Comparison of ENCODE assay signal across 16 cellular contexts in the genomic region with DNA sequence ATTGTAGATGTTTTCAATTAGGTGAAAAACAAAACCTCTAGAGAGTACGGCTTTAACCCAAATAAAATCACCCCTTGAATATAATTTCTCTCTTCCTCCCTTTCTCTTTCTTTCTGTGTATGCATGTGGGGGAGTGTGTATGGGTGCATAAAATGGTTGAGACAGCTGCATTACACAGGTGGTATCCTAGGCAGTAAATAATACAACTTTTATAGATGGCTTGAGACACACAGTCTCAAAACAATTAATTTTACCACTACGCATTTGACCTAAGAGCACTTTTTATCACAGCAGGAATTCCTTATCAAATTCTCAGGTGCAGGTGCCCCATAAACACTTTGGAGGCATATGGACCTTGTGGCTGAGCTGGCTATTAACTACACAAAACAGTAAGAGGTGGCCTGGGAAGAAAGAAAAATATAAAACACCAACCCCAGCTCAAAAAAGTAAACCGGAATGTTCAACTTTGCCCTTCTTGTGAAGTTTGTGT.
A peak's percentile ranks its signal among the peaks of the same experiment; 100 is the strongest.
DNase-seq lines count a peak whose midpoint lies in the region; TF ChIP-seq lines count a peak whose summit lies in the region.
"Had no signal": no experiment of that assay in that cellular context is flagged by ENCODE, and none has a peak within 500 bp of the region (broad histone marks: within the 10 kb centered on the region; RNA-seq: fewer than 3 reads in every experiment).

No MANE protein-coding gene starts in this region.

- H3K27me3 ChIP-seq in stomach = no peaks in the 10 kb centered on the region
- H3K27me3 ChIP-seq: BLaER1 treated with 17β-estradiol and CSF1 and Interleukin-3, amounts not matched to agents 10 nM and 100 nM had no signal

- intact Hi-C loops in stomach (cut with DNase I; ENCODE audit: low total_unique reads) = no loop called here

- H3K27me3 Mint-ChIP-seq in nephron progenitor cell (ENCODE audit: low read depth, poor library complexity) = peaks cover 12% of the 10 kb centered on the region

- no peaks in the 10 kb centered on the region for H3K36me3 Mint-ChIP-seq in nephron progenitor cell (ENCODE audit: low read depth)

- no peak for TF ChIP-seq CTCF in nephron progenitor cell (IDR thresholded peaks at IDR 0.05)
- no peak for TF ChIP-seq CTCF in stomach (IDR thresholded peaks at IDR 0.05)

- no peak overlapping the region for H3K27ac ChIP-seq in stomach
- H3K27ac ChIP-seq: 22Rv1; BLaER1 treated with 17β-estradiol and CSF1 and Interleukin-3, amounts not matched to agents 10 nM and 100 nM had no signal

- peak overlapping the region; percentile 89 for H3K27ac Mint-ChIP-seq in nephron progenitor cell

- no peaks in the 10 kb centered on the region for H3K36me3 ChIP-seq in stomach
- H3K36me3 ChIP-seq: BLaER1 treated with 17β-estradiol and CSF1 and Interleukin-3, amounts not matched to agents 10 nM and 100 nM had no signal

- H3K9me3 ChIP-seq in stomach = no peaks in the 10 kb centered on the region
- H3K9me3 ChIP-seq: BLaER1 treated with 17β-estradiol and CSF1 and Interleukin-3, amounts not matched to agents 10 nM and 100 nM had no signal

- DNase-seq in NCI-H1092 treated with DMSO at 0.1 percent for 48 hours (lab: John Stamatoyannopoulos, UW) (peak; percentile 12), NCI-H1092 (lab: John Stamatoyannopoulos, UW) (no peak), NCI-H1417 treated with DMSO at 0.1 percent for 48 hours (lab: John Stamatoyannopoulos, UW) (peak; percentile 20), NCI-H69 (lab: John Stamatoyannopoulos, UW) (peak; percentile 44), nephron progenitor cell (no peak), stomach (no peak), DMS153 treated with DMSO at 0.1 percent for 48 hours (lab: John Stamatoyannopoulos, UW; ENCODE audit: unreplicated experiment) (no peak), MV-4-11 (lab: John Stamatoyannopoulos, UW) (no peak)
- DNase-seq: DMS153, IMR-90, Kasumi-1, NCI-H2029, NCI-H774, SHP77 treated with DMSO at 0.1 percent for 48 hours had no signal

- H3K4me1 Mint-ChIP-seq in nephron progenitor cell = peaks cover 11% of the 10 kb centered on the region

- no peak for TF ChIP-seq EP300 in stomach (IDR thresholded peaks at IDR 0.05)

- peaks cover 12% of the 10 kb centered on the region for H3K9me3 Mint-ChIP-seq in nephron progenitor cell

- peaks cover 0 to 13% (median 8%) of the 10 kb centered on the region in 4 donors for H3K4me1 ChIP-seq in stomach
- H3K4me1 ChIP-seq: BLaER1 treated with 17β-estradiol and CSF1 and Interleukin-3, amounts not matched to agents 10 nM and 100 nM had no signal

- H3K4me3 ChIP-seq in stomach = no peak overlapping the region
- H3K4me3 ChIP-seq: BLaER1 treated with 17β-estradiol and CSF1 and Interleukin-3, amounts not matched to agents 10 nM and 100 nM had no signal

- H3K4me3 Mint-ChIP-seq in nephron progenitor cell = no peak overlapping the region

- TF ChIP-seq POLR2A in stomach (IDR thresholded peaks at IDR 0.05) = no peak

- WGBS in stomach, 5 donors = 26 to 48% (median 40%) methylated on average over 3 of the region's 3 CpGs

Comparison
In these comparisons a context has a peak if more than half of its experiments do, and no peak if none do; other contexts are left out.
1. DNase-seq: peak in NCI-H1092 treated with DMSO at 0.1 percent for 48 hours (single experiment), NCI-H1417 treated with DMSO at 0.1 percent for 48 hours (single experiment) and NCI-H69 (single experiment); none in NCI-H1092 (single experiment), nephron progenitor cell (single experiment), stomach (single experiment), DMS153 treated with DMSO at 0.1 percent for 48 hours (single experiment) and MV-4-11 (single experiment).